In the genomic region with DNA sequence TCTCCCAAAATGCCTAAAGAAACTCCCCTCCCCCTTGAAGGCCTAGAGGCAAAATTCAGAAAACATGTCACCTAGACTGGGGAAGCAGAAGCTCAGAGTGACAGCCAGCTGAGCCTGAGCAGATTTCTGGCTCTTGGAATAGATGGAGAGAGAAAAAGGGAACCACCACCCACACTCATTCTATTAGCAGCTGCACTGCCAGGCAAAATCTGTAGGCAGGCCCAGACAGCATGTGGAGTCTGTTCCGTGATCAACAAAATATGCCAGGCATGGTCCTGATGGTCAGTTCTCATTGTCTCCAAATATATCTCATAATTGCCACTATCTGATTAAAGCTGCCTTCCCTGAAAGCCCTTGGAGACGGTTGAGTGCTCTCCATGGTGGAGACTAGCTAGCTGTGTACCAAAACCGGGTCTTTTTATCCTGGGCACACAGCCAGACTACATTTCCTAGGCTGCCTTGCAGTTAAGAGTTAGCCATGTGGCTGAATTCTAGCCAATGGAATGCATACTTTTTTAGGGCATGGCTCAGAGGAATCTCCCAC, we compare ENCODE assay signal across 17 cellular contexts.
DNase-seq lines count a peak whose midpoint lies in the region; ATAC-seq and TF ChIP-seq lines count a peak whose summit lies in the region.
"Had no signal": no experiment of that assay in that cellular context is flagged by ENCODE, and none has a peak within 500 bp of the region (broad histone marks: within the 10 kb centered on the region; RNA-seq: fewer than 3 reads in every experiment).

No MANE protein-coding gene starts in this region.

- H4K12ac ChIP-seq in trophoblast cell (ENCODE audit: low read depth, low read length), result no peak overlapping the region

- intact Hi-C loops in MCF 10A (cut with micrococcal nuclease), result no loop called here

- H3K9me2 ChIP-seq in GM23338 (ENCODE audit: insufficient read depth), result no peaks in the 10 kb centered on the region

- H3K27me3 Mint-ChIP-seq in GM23338 (ENCODE audit: insufficient read depth, low read depth, poor library complexity) (no peaks in the 10 kb centered on the region), MCF 10A (ENCODE audit: insufficient read depth, unreplicated experiment) (no peaks in the 10 kb centered on the region)
- H3K27me3 Mint-ChIP-seq: activated CD4-positive, alpha-beta T cell treated with anti-CD3 and anti-CD28 coated beads for 36 hours; activated T-cell treated with anti-CD3 and anti-CD28 coated beads, Interleukin-2, amount 50 U/mL, for 24 hours; T-cell had no signal

- H2BK5ac ChIP-seq in trophoblast cell (ENCODE audit: low read depth, low read length, poor library complexity), result no peak overlapping the region

- H3K4me3 Mint-ChIP-seq in GM23338 (no peak overlapping the region), MCF 10A (ENCODE audit: unreplicated experiment) (no peak overlapping the region)
- H3K4me3 Mint-ChIP-seq: activated CD4-positive, alpha-beta T cell treated with anti-CD3 and anti-CD28 coated beads for 36 hours; activated T-cell treated with anti-CD3 and anti-CD28 coated beads, Interleukin-2, amount 50 U/mL, for 24 hours; nephron progenitor cell; T-cell had no signal

- no peaks in the 10 kb centered on the region for H3K9me3 ChIP-seq in trophoblast cell (ENCODE audit: insufficient read depth, low read depth, low read length)
- H3K9me3 ChIP-seq: suprapubic skin had no signal

- H3K18ac ChIP-seq in trophoblast cell (ENCODE audit: low read length), result no peak overlapping the region

- H4K20me1 ChIP-seq in GM23338 (replicated peaks; ENCODE audit: insufficient read depth), result no peaks in the 10 kb centered on the region

- peak; percentile 53 for ATAC-seq in GM23338
- no peak for ATAC-seq in GM19324 (IDR thresholded peaks at IDR 0.05; ENCODE audit: low FRiP score, unreplicated experiment)
- ATAC-seq: activated CD4-positive, alpha-beta T cell treated with anti-CD3 and anti-CD28 coated beads for 36 hours; left lobe of liver; T-cell had no signal

- H3K4me3 ChIP-seq in GM23338 (no peak overlapping the region), trophoblast cell (ENCODE audit: low read depth, low read length) (no peak overlapping the region)
- H3K4me3 ChIP-seq: skin epidermis, suprapubic skin had no signal

- H3K79me1 ChIP-seq in trophoblast cell (ENCODE audit: low read length), result no peaks in the 10 kb centered on the region

- BruUV-seq in MCF 10A (replicated peaks; lab: Mats Ljungman, UMichigan), result no TSS peak

- H3K9me3 Mint-ChIP-seq in GM23338 (no peaks in the 10 kb centered on the region), MCF 10A (ENCODE audit: unreplicated experiment) (no peaks in the 10 kb centered on the region)
- H3K9me3 Mint-ChIP-seq: activated T-cell treated with anti-CD3 and anti-CD28 coated beads, Interleukin-2, amount 50 U/mL, for 24 hours; nephron progenitor cell; T-cell had no signal

- TF ChIP-seq POLR2A in erythroblast (IDR thresholded peaks at IDR 0.05; ENCODE audit: low read length), result no peak

- TF ChIP-seq CTCF in GM23338 (conservative IDR thresholded peaks at IDR 0.05; ENCODE audit: low read depth in 2 of 2) (no peak), MCF 10A (IDR thresholded peaks at IDR 0.05; ENCODE audit: unreplicated experiment) (no peak)

- no peak overlapping the region for H2BK12ac ChIP-seq in trophoblast cell (ENCODE audit: low read length)

- H3K79me2 ChIP-seq in GM23338 (replicated peaks; ENCODE audit: insufficient read depth), result no peaks in the 10 kb centered on the region
- H3K79me2 ChIP-seq in trophoblast cell (ENCODE audit: control insufficient read depth, insufficient read depth, low read length, poor library complexity), result no peaks in the 10 kb centered on the region

- no peak overlapping the region for H2AK5ac ChIP-seq in trophoblast cell (ENCODE audit: low read length)

- no peak for DNase-seq in GM23338 (ENCODE audit: low spot score)
- DNase-seq in NCI-H2227 (lab: John Stamatoyannopoulos, UW; ENCODE audit: unreplicated experiment), result peak; percentile 8
- peak; percentile 13 for DNase-seq in MCF 10A (ENCODE audit: unreplicated experiment)
- DNase-seq in trophoblast cell, result peak; percentile 54 to 79
- DNase-seq in SIG-M5 treated with dmso at 0.1 percent for 504 hours (lab: John Stamatoyannopoulos, UW; ENCODE audit: unreplicated experiment), result no peak
- DNase-seq in erythroblast (lab: John Stamatoyannopoulos, UW), result no peak
- no peak for DNase-seq in UCSD-AML1 (lab: John Stamatoyannopoulos, UW; ENCODE audit: unreplicated experiment)
- DNase-seq: activated CD4-positive, alpha-beta T cell treated with anti-CD3 and anti-CD28 coated beads for 36 hours; activated T-cell treated with anti-CD3 and anti-CD28 coated beads, Interleukin-2, amount 50 U/mL, for 24 hours; aorta; nephron progenitor cell; OCI-M1; T-cell had no signal

- no peak overlapping the region for H3K14ac ChIP-seq in trophoblast cell (ENCODE audit: low read length)

- H3K27ac Mint-ChIP-seq in GM23338, result no peak overlapping the region
- H3K27ac Mint-ChIP-seq in MCF 10A (ENCODE audit: low read depth, unreplicated experiment), result no peak overlapping the region
- H3K27ac Mint-ChIP-seq: activated CD4-positive, alpha-beta T cell treated with anti-CD3 and anti-CD28 coated beads for 36 hours; activated T-cell treated with anti-CD3 and anti-CD28 coated beads, Interleukin-2, amount 50 U/mL, for 24 hours; nephron progenitor cell; T-cell had no signal

- H3K4me2 ChIP-seq in GM23338 (no peak overlapping the region), trophoblast cell (ENCODE audit: low read length) (no peak overlapping the region)

- no peaks in the 10 kb centered on the region for H3F3A ChIP-seq in GM23338 (replicated peaks; ENCODE audit: low read depth)

- H3K36me3 Mint-ChIP-seq in GM23338 (ENCODE audit: low read depth) (no peaks in the 10 kb centered on the region), MCF 10A (ENCODE audit: insufficient read depth, unreplicated experiment) (no peaks in the 10 kb centered on the region)

- H3K36me3 ChIP-seq in GM23338 (ENCODE audit: insufficient read depth), result no peaks in the 10 kb centered on the region
- no peaks in the 10 kb centered on the region for H3K36me3 ChIP-seq in trophoblast cell (ENCODE audit: control insufficient read depth in 1 of 2, insufficient read depth in 2 of 2, low read length in 2 of 2)
- H3K36me3 ChIP-seq: suprapubic skin had no signal

- no CpG with 5 or more reads among the region's 3 CpGs for WGBS in trophoblast cell (ENCODE audit: extremely low coverage, insufficient coverage, insufficient read length)

- CTCF ChIA-PET in MCF 10A (lab: Yijun Ruan, JAX), result interaction anchor here (1.1 kb wide), 1 partner anchor 53 kb away, joined by 3 read pairs; no protein-coding TSS in a partner anchor

- H4K91ac ChIP-seq in trophoblast cell (ENCODE audit: low read depth, low read length), result no peak overlapping the region

- no peak overlapping the region for H3K23ac ChIP-seq in trophoblast cell (ENCODE audit: low read length)

- H3K4ac ChIP-seq in trophoblast cell (ENCODE audit: low read depth, low read length), result no peak overlapping the region

- H3K9ac ChIP-seq in trophoblast cell (ENCODE audit: low read length), result no peak overlapping the region

- POLR2A ChIA-PET in MCF 10A (lab: Yijun Ruan, JAX), result no interaction called here

- H3K27me3 ChIP-seq in GM23338 (ENCODE audit: insufficient read depth) (no peaks in the 10 kb centered on the region), trophoblast cell (ENCODE audit: insufficient read depth, low read length) (no peaks in the 10 kb centered on the region)
- H3K27me3 ChIP-seq: suprapubic skin had no signal

- no peak overlapping the region for H2BK120ac ChIP-seq in trophoblast cell (ENCODE audit: insufficient read depth, low read length, poor library complexity)

- H2AFZ ChIP-seq in GM23338 (no peak overlapping the region), trophoblast cell (ENCODE audit: insufficient read depth, low read length, poor library complexity) (no peak overlapping the region)

- H4K8ac ChIP-seq in trophoblast cell (ENCODE audit: low read depth, low read length), result no peak overlapping the region

- H3K4me1 ChIP-seq in GM23338 (ENCODE audit: insufficient read depth), result no peaks in the 10 kb centered on the region
- H3K4me1 ChIP-seq in trophoblast cell (ENCODE audit: control insufficient read depth in 1 of 2, insufficient read depth in 2 of 2, low read length in 2 of 2), result peaks cover 0 to 3% of the 10 kb centered on the region in 2 experiments
- H3K4me1 ChIP-seq: suprapubic skin had no signal

- H3K27ac ChIP-seq in GM23338 (ENCODE audit: low read depth) (no peak overlapping the region), trophoblast cell (ENCODE audit: low read depth, low read length) (no peak overlapping the region)
- H3K27ac ChIP-seq: skin epidermis, suprapubic skin had no signal

- H3K4me1 Mint-ChIP-seq in GM23338 (no peaks in the 10 kb centered on the region; the same call in 2 of the 3 replicates), MCF 10A (ENCODE audit: insufficient read depth, unreplicated experiment) (no peaks in the 10 kb centered on the region)
- H3K4me1 Mint-ChIP-seq: activated CD4-positive, alpha-beta T cell treated with anti-CD3 and anti-CD28 coated beads for 36 hours; nephron progenitor cell; T-cell had no signal

TF ChIP-seq in GM23338, 12 proteins besides CTCF, POLR2A, EP300 and RAD21:
- TF ChIP-seq, protein P1, sequence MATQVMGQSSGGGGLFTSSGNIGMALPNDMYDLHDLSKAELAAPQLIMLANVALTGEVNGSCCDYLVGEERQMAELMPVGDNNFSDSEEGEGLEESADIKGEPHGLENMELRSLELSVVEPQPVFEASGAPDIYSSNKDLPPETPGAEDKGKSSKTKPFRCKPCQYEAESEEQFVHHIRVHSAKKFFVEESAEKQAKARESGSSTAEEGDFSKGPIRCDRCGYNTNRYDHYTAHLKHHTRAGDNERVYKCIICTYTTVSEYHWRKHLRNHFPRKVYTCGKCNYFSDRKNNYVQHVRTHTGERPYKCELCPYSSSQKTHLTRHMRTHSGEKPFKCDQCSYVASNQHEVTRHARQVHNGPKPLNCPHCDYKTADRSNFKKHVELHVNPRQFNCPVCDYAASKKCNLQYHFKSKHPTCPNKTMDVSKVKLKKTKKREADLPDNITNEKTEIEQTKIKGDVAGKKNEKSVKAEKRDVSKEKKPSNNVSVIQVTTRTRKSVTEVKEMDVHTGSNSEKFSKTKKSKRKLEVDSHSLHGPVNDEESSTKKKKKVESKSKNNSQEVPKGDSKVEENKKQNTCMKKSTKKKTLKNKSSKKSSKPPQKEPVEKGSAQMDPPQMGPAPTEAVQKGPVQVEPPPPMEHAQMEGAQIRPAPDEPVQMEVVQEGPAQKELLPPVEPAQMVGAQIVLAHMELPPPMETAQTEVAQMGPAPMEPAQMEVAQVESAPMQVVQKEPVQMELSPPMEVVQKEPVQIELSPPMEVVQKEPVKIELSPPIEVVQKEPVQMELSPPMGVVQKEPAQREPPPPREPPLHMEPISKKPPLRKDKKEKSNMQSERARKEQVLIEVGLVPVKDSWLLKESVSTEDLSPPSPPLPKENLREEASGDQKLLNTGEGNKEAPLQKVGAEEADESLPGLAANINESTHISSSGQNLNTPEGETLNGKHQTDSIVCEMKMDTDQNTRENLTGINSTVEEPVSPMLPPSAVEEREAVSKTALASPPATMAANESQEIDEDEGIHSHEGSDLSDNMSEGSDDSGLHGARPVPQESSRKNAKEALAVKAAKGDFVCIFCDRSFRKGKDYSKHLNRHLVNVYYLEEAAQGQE (IDR thresholded peaks at IDR 0.05; ENCODE audit: unreplicated experiment), result peak; percentile 48
- TF ChIP-seq ZNF114 (CRISPR knock-in tag; IDR thresholded peaks at IDR 0.05), result no peak
TF ChIP-seq in GM23338: peak in this region for 1.

Comparison
In these comparisons a context has a peak if more than half of its experiments do, and no peak if none do; other contexts are left out.
1. DNase-seq: peak in NCI-H2227 (single experiment), MCF 10A (single experiment) and trophoblast cell (2 of 2); none in GM23338 (single experiment), SIG-M5 treated with dmso at 0.1 percent for 504 hours (single experiment), erythroblast (0 of 2) and UCSD-AML1 (single experiment).